25 cellular contexts compared by ENCODE assay signal in genomic region chr2:117321816-117322215, GRCh38.
"Had no signal": no experiment of that assay in that cellular context is flagged by ENCODE, and none has a peak within 500 bp of the region (broad histone marks: within the 10 kb centered on the region; RNA-seq: fewer than 3 reads in every experiment).

No MANE protein-coding gene starts in this region.

- H3K4me1 Mint-ChIP-seq: naive thymus-derived CD4-positive, alpha-beta T cell; stimulated activated memory B cell treated with anti-CD40 and anti-IgM and Interleukin-4, amounts not matched to agents 10 μg/mL and 1 μg/mL and 100 μg/mL, for 72 hours had no signal

- ATAC-seq: left lobe of liver; naive thymus-derived CD4-positive, alpha-beta T cell; sciatic nerve; stimulated activated memory B cell treated with anti-CD40 and anti-IgM and Interleukin-4, amounts not matched to agents 10 μg/mL and 1 μg/mL and 100 μg/mL, for 72 hours; stimulated activated naive CD8-positive, alpha-beta T cell treated with anti-CD3 and anti-CD28 coated beads, Interleukin-15, Interleukin-2, amounts not matched to agents 100 U/mL and 50 U/mL, for 24 hours had no signal

- H3K4me3 ChIP-seq: dorsolateral prefrontal cortex, esophagus muscularis mucosa, lung, prostate gland, right atrium auricular region, testis, tibial artery, upper lobe of left lung had no signal

- H3K36me3 ChIP-seq: esophagus muscularis mucosa, prostate gland, right atrium auricular region, tibial artery, upper lobe of left lung had no signal

- H3K4me3 Mint-ChIP-seq: mesothelial cell of epicardium; naive thymus-derived CD4-positive, alpha-beta T cell; nephron; stimulated activated memory B cell treated with anti-CD40 and anti-IgM and Interleukin-4, amounts not matched to agents 10 μg/mL and 1 μg/mL and 100 μg/mL, for 72 hours had no signal

- H3K9me3 Mint-ChIP-seq: mesothelial cell of epicardium; nephron; stimulated activated memory B cell treated with anti-CD40 and anti-IgM and Interleukin-4, amounts not matched to agents 10 μg/mL and 1 μg/mL and 100 μg/mL, for 72 hours had no signal

- H3K4me1 ChIP-seq: esophagus muscularis mucosa, prostate gland, right atrium auricular region, testis, tibial artery, upper lobe of left lung had no signal

- DNase-seq: dorsolateral prefrontal cortex; effector CD4-positive, alpha-beta T cell; foreskin melanocyte; hypothalamus; kidney; mesenchymal stem cell; naive thymus-derived CD4-positive, alpha-beta T cell; nucleus accumbens; stimulated activated CD4-positive, alpha-beta T cell treated with anti-CD3 and anti-CD28 coated beads, Interleukin-4, amount 100 ng/mL, for 4 hours; stimulated activated naive CD8-positive, alpha-beta T cell treated with anti-CD3 and anti-CD28 coated beads, Interleukin-15, Interleukin-2, amounts not matched to agents 100 U/mL and 50 U/mL, for 24 hours; substantia nigra; testis; tibial artery; upper lobe of left lung had no signal

- H3K27me3 Mint-ChIP-seq: naive thymus-derived CD4-positive, alpha-beta T cell; stimulated activated memory B cell treated with anti-CD40 and anti-IgM and Interleukin-4, amounts not matched to agents 10 μg/mL and 1 μg/mL and 100 μg/mL, for 72 hours had no signal

- FAIRE-seq: colon, kidney, urothelium cell line had no signal

- H3K27ac Mint-ChIP-seq: mesothelial cell of epicardium; naive thymus-derived CD4-positive, alpha-beta T cell; nephron; stimulated activated memory B cell treated with anti-CD40 and anti-IgM and Interleukin-4, amounts not matched to agents 10 μg/mL and 1 μg/mL and 100 μg/mL, for 72 hours had no signal

- H3K27ac ChIP-seq: dorsolateral prefrontal cortex, esophagus muscularis mucosa, prostate gland, right atrium auricular region, testis, tibial artery, upper lobe of left lung had no signal

- H3K27me3 ChIP-seq: dorsolateral prefrontal cortex, right atrium auricular region, testis, tibial artery, upper lobe of left lung had no signal

- H3K9me3 ChIP-seq: esophagus muscularis mucosa, prostate gland, right atrium auricular region, testis, tibial artery, upper lobe of left lung had no signal

- H3K36me3 Mint-ChIP-seq: mesothelial cell of epicardium; stimulated activated memory B cell treated with anti-CD40 and anti-IgM and Interleukin-4, amounts not matched to agents 10 μg/mL and 1 μg/mL and 100 μg/mL, for 72 hours had no signal
